In genomic region chr19:1507192-1507660, GRCh38 we compare ENCODE assay signal across 7 cellular contexts. TPM values are rescaled to one million over a fixed set of nuclear protein-coding genes. Genes with fewer than 3 reads are reported as not detected.
DNase-seq lines count a peak whose midpoint lies in the region; TF ChIP-seq lines count a peak whose summit lies in the region.
"Had no signal": no experiment of that assay in that cellular context is flagged by ENCODE, and none has a peak within 500 bp of the region (broad histone marks: within the 10 kb centered on the region; RNA-seq: fewer than 3 reads in every experiment).

No MANE protein-coding gene starts in this region.

- peak overlapping the region; percentile 90 for H2BK15ac ChIP-seq in neuronal stem cell (ENCODE audit: low read length)

- H3K18ac ChIP-seq in neuronal stem cell (ENCODE audit: low read length), result peak overlapping the region; percentile 95

- H2BK12ac ChIP-seq in neuronal stem cell (ENCODE audit: low read length), result peak overlapping the region; percentile 99

- H3K27ac ChIP-seq in GM23248, result peak overlapping the region; percentile 64
- H3K27ac ChIP-seq in coronary artery, result peak overlapping the region in 1 of 2 donors; percentile 94
- no peak overlapping the region for H3K27ac ChIP-seq in neuronal stem cell (replicated peaks; ENCODE audit: low read length)

- H3K4ac ChIP-seq in neuronal stem cell (ENCODE audit: low read length), result peak overlapping the region; percentile 61

- H3K27me3 ChIP-seq in GM23248 (replicated peaks; ENCODE audit: insufficient read depth) (no peaks in the 10 kb centered on the region), neuronal stem cell (ENCODE audit: control insufficient read depth in 3 of 3, insufficient read depth in 3 of 3, low read depth in 1 of 3, low read length in 3 of 3) (peaks cover 0 to 40% (median 28%) of the 10 kb centered on the region in 3 experiments)

- DNase-seq in GM23248 (no peak), coronary artery (ENCODE audit: low spot score) (no peak), neuronal stem cell (ENCODE audit: low spot score) (no peak), HUDEP-2 (lab: John Stamatoyannopoulos, UW; ENCODE audit: unreplicated experiment in 76 of 76) (no peak), lower leg skin (ENCODE audit: low spot score in 2 of 2) (no peak), kidney glomerular epithelial cell (lab: John Stamatoyannopoulos, UW) (no peak)

- H3K79me1 ChIP-seq in neuronal stem cell (ENCODE audit: low read depth, low read length), result no peaks in the 10 kb centered on the region

- no peaks in the 10 kb centered on the region for H3K9me3 ChIP-seq in GM23248 (ENCODE audit: low read depth)
- peaks cover 0 to 5% of the 10 kb centered on the region in 2 donors for H3K9me3 ChIP-seq in neuronal stem cell (replicated peaks in 1 of 2; ENCODE audit: control insufficient read depth in 2 of 2, insufficient read depth in 1 of 2, low read depth in 1 of 2, low read length in 2 of 2)

- H3F3A ChIP-seq in GM23248 (ENCODE audit: insufficient read depth), result peaks cover 14% of the 10 kb centered on the region; the same call in 1 of the 2 replicates

- TF ChIP-seq CTCF in coronary artery (IDR thresholded peaks at IDR 0.05) (no peak), lower leg skin (IDR thresholded peaks at IDR 0.05) (no peak)

- no peaks in the 10 kb centered on the region for H3K9me2 ChIP-seq in GM23248 (ENCODE audit: insufficient read depth)

- no peak overlapping the region for H3K14ac ChIP-seq in neuronal stem cell (ENCODE audit: low read length)

- H3K9ac ChIP-seq in GM23248, result peak overlapping the region; percentile 64
- no peak overlapping the region for H3K9ac ChIP-seq in neuronal stem cell (ENCODE audit: low read depth, low read length, poor library complexity)

- H4K91ac ChIP-seq in neuronal stem cell (ENCODE audit: low read depth, low read length, poor library complexity), result peak overlapping the region; percentile 80

- H3K4me3 ChIP-seq in GM23248 (0 out of 2 replicates have a peak overlapping the region, but pooled peaks have one; percentile 10), coronary artery (peak overlapping the region; percentile 72), neuronal stem cell (ENCODE audit: low read length in 2 of 2) (no peak overlapping the region), lower leg skin (ENCODE audit: low read depth, poor library complexity, severe bottlenecking) (no peak overlapping the region)

- in situ Hi-C loops in GM23248 (cut with MboI), result no loop called here

- peaks cover 2% of the 10 kb centered on the region; the same call in 1 of the 2 replicates for H3K79me2 ChIP-seq in GM23248 (ENCODE audit: insufficient read depth)

- peak overlapping the region; percentile 99 for H2AK5ac ChIP-seq in neuronal stem cell (ENCODE audit: low read depth, low read length)

- H2BK5ac ChIP-seq in neuronal stem cell (ENCODE audit: low read length), result peak overlapping the region; percentile 71

- H3K4me1 ChIP-seq in GM23248 (ENCODE audit: insufficient read depth), result no peaks in the 10 kb centered on the region
- peaks cover 10 to 16% of the 10 kb centered on the region in 2 donors for H3K4me1 ChIP-seq in neuronal stem cell (ENCODE audit: control insufficient read depth in 2 of 2, insufficient read depth in 1 of 2, low read depth in 1 of 2, low read length in 2 of 2)

- H3K36me3 ChIP-seq in GM23248 (ENCODE audit: low read depth) (no peaks in the 10 kb centered on the region), neuronal stem cell (replicated peaks in 1 of 2; ENCODE audit: control insufficient read depth in 2 of 2, insufficient read depth in 2 of 2, low read length in 2 of 2) (no peaks in the 10 kb centered on the region)

- intact Hi-C loops in lower leg skin (cut with DNase I; ENCODE audit: low total_unique reads), result no loop called here

- peak overlapping the region; percentile 97 for H2BK120ac ChIP-seq in neuronal stem cell (ENCODE audit: low read depth, low read length)

- no peak for TF ChIP-seq POLR2A in lower leg skin (IDR thresholded peaks at IDR 0.05)

- H3K4me2 ChIP-seq in GM23248 (ENCODE audit: unreplicated experiment) (peak overlapping the region; percentile 42), neuronal stem cell (ENCODE audit: insufficient read depth, low read length, poor library complexity, severe bottlenecking) (peak overlapping the region; percentile 39)

- H4K20me1 ChIP-seq in GM23248 (ENCODE audit: insufficient read depth), result no peaks in the 10 kb centered on the region

- WGBS in GM23248 (ENCODE audit: low coverage in 1 of 2, low lambda C conversion rate in 2 of 2, missing lambda C conversion rate in 2 of 2), 2 experiments, result 61 to 64% methylated on average over 23 of the region's 23 CpGs
- WGBS in neuronal stem cell (ENCODE audit: extremely low coverage in 2 of 2, insufficient read length in 2 of 2, insufficient replicate concordance in 1 of 2), 2 donors, result no CpG with 5 or more reads among the region's 23 CpGs
- 62 to 63% methylated on average over 22 of the region's 23 CpGs for WGBS in lower leg skin, 2 donors

- H2AFZ ChIP-seq in GM23248 (0 out of 2 replicates have a peak overlapping the region, but pooled peaks have one; percentile 49), neuronal stem cell (ENCODE audit: low read length) (peak overlapping the region; percentile 96)

- peak overlapping the region; percentile 89 for H4K8ac ChIP-seq in neuronal stem cell (ENCODE audit: low read depth, low read length)

- H3K23ac ChIP-seq in neuronal stem cell (ENCODE audit: low read depth, low read length, poor library complexity), result peak overlapping the region; percentile 30

RNA-seq across cellular contexts. Expression of gene ADAMTSL5, which starts 5.6 kb away (rescaled TPM):
- total RNA-seq in GM23248 (2014; rRNA removed; shearing (Covaris generic)), result 21.1 and 31.7 TPM in 2 replicates
- 19.3 and 23.3 TPM in 2 replicates for polyA plus RNA-seq in GM23248 (2016; fragmentation: Nextera tagmentation; extraction: Ambion mirVana)
- 0.31 TPM for polyA plus RNA-seq in neuronal stem cell (2013, experiment 1 of 2)
- polyA plus RNA-seq in neuronal stem cell (2013, experiment 2 of 2), result 0.21 TPM
- 1 to 10 TPM in 3 of 4 donors, under 1 TPM in 1; 0.46 to 7.0 (median 4.6) TPM for total RNA-seq in lower leg skin

RNA-seq across cellular contexts. Expression of gene REEP6, which starts 16.2 kb away (rescaled TPM):
- total RNA-seq in GM23248 (2014; rRNA removed; shearing (Covaris generic)), result 2.9 and 3.0 TPM in 2 replicates
- polyA plus RNA-seq in GM23248 (2016; fragmentation: Nextera tagmentation; extraction: Ambion mirVana), result 4.0 and 4.3 TPM in 2 replicates
- 18.0 TPM for polyA plus RNA-seq in neuronal stem cell (2013, experiment 1 of 2)
- 17.5 TPM for polyA plus RNA-seq in neuronal stem cell (2013, experiment 2 of 2)
- total RNA-seq in lower leg skin, result 1 to 10 TPM; 6.3 to 8.8 (median 6.6) TPM

RNA-seq across cellular contexts. Expression of gene PLK5, which starts 16.7 kb away (rescaled TPM):
- not detected in 2 replicates for total RNA-seq in GM23248 (2014; rRNA removed; shearing (Covaris generic))
- not detected in 2 replicates for polyA plus RNA-seq in GM23248 (2016; fragmentation: Nextera tagmentation; extraction: Ambion mirVana)
- 0.18 TPM for polyA plus RNA-seq in neuronal stem cell (2013, experiment 1 of 2)
- polyA plus RNA-seq in neuronal stem cell (2013, experiment 2 of 2), result 0.25 TPM
- under 1 TPM in 2 of 4 donors, not detected in 2; 0.23 to 0.84 TPM for total RNA-seq in lower leg skin
- total RNA-seq: activated CD8-positive, alpha-beta memory T cell treated with anti-CD3 and anti-CD28 coated beads for 36 hours had no signal

RNA-seq across cellular contexts. Expression of gene PCSK4, which starts 17.1 kb away (rescaled TPM):
- 0.13 and 0.76 TPM in 2 replicates for total RNA-seq in GM23248 (2014; rRNA removed; shearing (Covaris generic))
- 0.28 and 0.43 TPM in 2 replicates for polyA plus RNA-seq in GM23248 (2016; fragmentation: Nextera tagmentation; extraction: Ambion mirVana)
- 8.3 TPM for polyA plus RNA-seq in neuronal stem cell (2013, experiment 1 of 2)
- polyA plus RNA-seq in neuronal stem cell (2013, experiment 2 of 2), result 7.9 TPM
- total RNA-seq in lower leg skin, result 1 to 10 TPM; 1.2 to 6.5 (median 2.9) TPM

RNA-seq across cellular contexts. Expression of gene C19orf25, which starts 28.2 kb away (rescaled TPM):
- 35.9 and 40.2 TPM in 2 replicates for total RNA-seq in GM23248 (2014; rRNA removed; shearing (Covaris generic))
- 33.2 and 34.7 TPM in 2 replicates for polyA plus RNA-seq in GM23248 (2016; fragmentation: Nextera tagmentation; extraction: Ambion mirVana)
- polyA plus RNA-seq in neuronal stem cell (2013, experiment 1 of 2), result 22.9 TPM
- polyA plus RNA-seq in neuronal stem cell (2013, experiment 2 of 2), result 21.4 TPM
- 10 to 100 TPM; 34.3 to 49.6 (median 45.7) TPM for total RNA-seq in lower leg skin

Comparison
In these comparisons a context has a peak if more than half of its experiments do, and no peak if none do; other contexts are left out.
1. H3K4me3 ChIP-seq: peak in GM23248 (single experiment) and coronary artery (single experiment); none in neuronal stem cell (0 of 2) and lower leg skin (single experiment).